27 cellular contexts compared by ENCODE assay signal in the genomic region with DNA sequence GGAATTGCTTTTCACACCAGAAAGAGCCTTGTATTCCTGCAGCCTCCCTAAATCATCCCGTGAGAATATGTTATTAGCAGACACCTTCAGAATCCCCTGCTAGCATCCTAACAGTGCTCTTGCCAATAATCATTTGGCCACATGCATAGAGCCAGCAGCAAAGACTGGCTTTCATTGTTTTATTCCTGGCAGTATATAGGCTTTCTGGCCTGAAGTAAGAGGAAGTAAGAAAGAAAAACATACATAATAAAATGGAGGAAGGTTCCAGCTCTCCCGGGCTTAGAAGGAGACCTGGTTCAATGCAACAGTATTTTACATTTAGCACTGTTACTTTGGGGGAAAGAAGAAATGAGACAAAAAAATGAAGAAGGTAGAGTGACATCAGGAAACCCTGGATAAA.
DNase-seq lines count a peak whose midpoint lies in the region; ATAC-seq, FAIRE-seq and TF ChIP-seq lines count a peak whose summit lies in the region.
"Had no signal": no experiment of that assay in that cellular context is flagged by ENCODE, and none has a peak within 500 bp of the region (broad histone marks: within the 10 kb centered on the region; RNA-seq: fewer than 3 reads in every experiment).

No MANE protein-coding gene starts in this region.

- 0% methylated on average over 2 of the region's 2 CpGs for WGBS in mammary epithelial cell (ENCODE audit: low coverage, missing lambda C conversion rate)
- WGBS in GM12878 (ENCODE audit: insufficient coverage, insufficient replicate concordance, low lambda C conversion rate, missing lambda C conversion rate) = 0% methylated on average over 2 of the region's 2 CpGs

- ATAC-seq in GM12878 = no peak
- ATAC-seq: T-cell had no signal

- TF ChIP-seq CTCF in breast epithelium (IDR thresholded peaks at IDR 0.05) (no peak), mammary epithelial cell (conservative IDR thresholded peaks at IDR 0.05 in 1 of 2, IDR thresholded peaks at IDR 0.05 in 1 of 2; ENCODE audit: extremely low read depth in 1 of 2, insufficient read depth in 1 of 2, low read depth in 1 of 2, low read length in 2 of 2) (no peak), GM12878 (IDR thresholded peaks at IDR 0.05 in 2 of 3, conservative IDR thresholded peaks at IDR 0.05 in 1 of 3; ENCODE audit: control insufficient read depth in 2 of 3, extremely low read depth in 1 of 3, insufficient read depth in 1 of 3, low read depth in 3 of 3, low read length in 3 of 3) (no peak)

- TF ChIP-seq RAD21 in GM12878 (IDR thresholded peaks at IDR 0.05; ENCODE audit: insufficient read depth, low read depth, low read length) = no peak

- intact Hi-C loops in breast epithelium (cut with DNase I; ENCODE audit: low total_unique reads) = no loop called here
- intact Hi-C loops in mammary epithelial cell (cut with micrococcal nuclease) = loop anchor here (5.0 kb wide), 1 partner anchor 179 kb away; the partner anchor contains the start of gene ATF7IP
- intact Hi-C loops in GM12878 (cut with micrococcal nuclease; ENCODE audit: unreplicated experiment) = loop anchor here (5.0 kb wide), 1 partner anchor 474 kb away; no protein-coding TSS in a partner anchor

- H3K36me3 ChIP-seq in breast epithelium (no peaks in the 10 kb centered on the region), mammary epithelial cell (ENCODE audit: insufficient read depth, low read length) (no peaks in the 10 kb centered on the region), GM12878 (ENCODE audit: control insufficient read depth in 2 of 2, insufficient read depth in 2 of 2, low read length in 1 of 2) (no peaks in the 10 kb centered on the region), mucosa of rectum (ENCODE audit: control insufficient read depth in 2 of 2, insufficient read depth in 2 of 2, low read length in 2 of 2) (no peaks in the 10 kb centered on the region)
- H3K36me3 ChIP-seq: BLaER1, HAP-1 had no signal

- no peak for FAIRE-seq in GM12878 (lab: Jason Lieb, UNC)
- FAIRE-seq: G401.6 had no signal

- H3K9me3 ChIP-seq in breast epithelium = no peaks in the 10 kb centered on the region
- H3K9me3 ChIP-seq in mammary epithelial cell (replicated peaks; ENCODE audit: insufficient read depth, low read length) = no peaks in the 10 kb centered on the region
- H3K9me3 ChIP-seq in GM12878 (replicated peaks; ENCODE audit: control insufficient read depth, insufficient read depth, low read length) = no peaks in the 10 kb centered on the region; the same call in 1 of the 3 replicates
- no peaks in the 10 kb centered on the region for H3K9me3 ChIP-seq in mucosa of rectum (ENCODE audit: control insufficient read depth in 2 of 2, low read length in 2 of 2)
- H3K9me3 ChIP-seq: BLaER1, HAP-1 had no signal

- H3K4me1 ChIP-seq in breast epithelium (no peaks in the 10 kb centered on the region), mammary epithelial cell (ENCODE audit: insufficient read depth, low read length) (no peaks in the 10 kb centered on the region), GM12878 (ENCODE audit: control insufficient read depth, insufficient read depth, low read length) (peaks cover 4% of the 10 kb centered on the region; the same call in 1 of the 2 replicates), mucosa of rectum (ENCODE audit: control insufficient read depth in 2 of 2, insufficient read depth in 2 of 2, low read length in 2 of 2) (peaks cover 3 to 14% of the 10 kb centered on the region in 2 donors)
- H3K4me1 ChIP-seq: HAP-1 had no signal

- H3K4me3 ChIP-seq in breast epithelium = no peak overlapping the region
- no peak overlapping the region for H3K4me3 ChIP-seq in mammary epithelial cell (replicated peaks in 1 of 3; ENCODE audit: insufficient read depth in 1 of 3, low read depth in 2 of 3, low read length in 3 of 3)
- no peak overlapping the region for H3K4me3 ChIP-seq in GM12878
- no peak overlapping the region for H3K4me3 ChIP-seq in mucosa of rectum (ENCODE audit: low read length in 2 of 2)
- H3K4me3 ChIP-seq: BLaER1, HAP-1 had no signal

- H3K9ac ChIP-seq in mammary epithelial cell (ENCODE audit: insufficient read depth, low read length) (no peak overlapping the region), GM12878 (ENCODE audit: control insufficient read depth, insufficient read depth, low read length) (no peak overlapping the region), mucosa of rectum (ENCODE audit: low read depth in 1 of 2, low read length in 2 of 2) (no peak overlapping the region)
- H3K9ac ChIP-seq: BLaER1, KMS-11 had no signal

- TF ChIP-seq POLR2A in breast epithelium (IDR thresholded peaks at IDR 0.05) (no peak), GM12878 (IDR thresholded peaks at IDR 0.05; ENCODE audit: low read depth, low read length) (no peak)

- SMC1A ChIA-PET in GM12878 (lab: Charles Lee; ENCODE audit: uncharacterized antibody, unreplicated experiment) = interaction anchor here (1.0 to 2.5 kb wide), 3 partner anchors 12 to 49 kb away, joined by 3 to 10 read pairs (median 3); no protein-coding TSS in a partner anchor

- H4K20me1 ChIP-seq in mammary epithelial cell (ENCODE audit: insufficient read depth, low read length) (no peaks in the 10 kb centered on the region), GM12878 (ENCODE audit: control insufficient read depth, insufficient read depth) (no peaks in the 10 kb centered on the region)
- H4K20me1 ChIP-seq: BLaER1 had no signal

- dilution Hi-C loops in mammary epithelial cell (cut with HindIII; ENCODE audit: low sequenced_read_pairs) = no loop called here

- BruUV-seq in mammary epithelial cell (replicated peaks; lab: Mats Ljungman, UMichigan) = no TSS peak
- BruUV-seq in GM12878 (replicated peaks; lab: Mats Ljungman, UMichigan) = no TSS peak

- DNase-seq in breast epithelium (ENCODE audit: low spot score in 2 of 2) = no peak
- DNase-seq in mammary epithelial cell = no peak
- DNase-seq in GM12878 (ENCODE audit: low read depth, low spot score) = no peak
- DNase-seq in COLO829 (ENCODE audit: low spot score) = no peak
- DNase-seq in CD1c-positive myeloid dendritic cell (ENCODE audit: extremely low spot score) = no peak
- DNase-seq in SHP77 (lab: John Stamatoyannopoulos, UW) = no peak
- DNase-seq: CD4-positive, alpha-beta T cell; COR-L47; GOT3; HFFc6; NCI-H1092 treated with DMSO at 0.1 percent for 48 hours; NCI-H1436; NCI-H187; NCI-H2081 treated with DMSO at 0.1 percent for 48 hours; NCI-H2171; NCI-H345; NCI-H510A treated with DMSO at 0.1 percent for 48 hours; NCI-H748 treated with DMSO at 0.1 percent for 48 hours; NK-92 treated with Interleukin-12 subunit alpha and Interleukin-12 subunit beta, amount 100 ng/mL, for 24 hours; Right ventricle myocardium superior; RPMI8226; T-cell had no signal

- H3K79me2 ChIP-seq in mammary epithelial cell (ENCODE audit: insufficient read depth, low read length) (no peaks in the 10 kb centered on the region), GM12878 (ENCODE audit: control insufficient read depth, insufficient read depth, low read length) (no peaks in the 10 kb centered on the region)

- H3K27ac ChIP-seq in breast epithelium (peak overlapping the region; percentile 72 to 81), mammary epithelial cell (ENCODE audit: insufficient read depth, low read depth, low read length) (no peak overlapping the region), GM12878 (ENCODE audit: control insufficient read depth, insufficient read depth) (no peak overlapping the region), mucosa of rectum (ENCODE audit: low read depth in 2 of 2, low read length in 2 of 2) (peak overlapping the region; percentile 3 to 72)
- H3K27ac ChIP-seq: BLaER1, KMS-11 had no signal

- RAD21 ChIA-PET in GM12878 (lab: Charles Lee; ENCODE audit: unreplicated experiment) = no interaction called here

- POLR2A ChIA-PET in GM12878 (lab: Charles Lee) = no interaction called here

- no peak for TF ChIP-seq EP300 in GM12878 (IDR thresholded peaks at IDR 0.05; ENCODE audit: borderline replicate concordance in 1 of 2, control insufficient read depth in 1 of 2, low read depth in 2 of 2, low read length in 2 of 2)

- H2AFZ ChIP-seq in mammary epithelial cell (ENCODE audit: low read depth, low read length) = no peak overlapping the region
- peak overlapping the region; percentile 33; the same call in 1 of the 2 replicates for H2AFZ ChIP-seq in GM12878 (ENCODE audit: control insufficient read depth, low read depth, low read length)

- CTCF ChIA-PET in mammary epithelial cell (lab: Charles Lee; ENCODE audit: low non-redundant PET) = no interaction called here
- CTCF ChIA-PET in GM12878 (lab: Yijun Ruan, JAX) = interaction anchor here (0.8 to 1.8 kb wide), 5 partner anchors 22 to 266 kb away, joined by 3 to 5 read pairs (median 3); no protein-coding TSS in a partner anchor

- in situ Hi-C loops in mammary epithelial cell (cut with MboI; ENCODE audit: low sequenced_read_pairs in 2 of 2) = no loop called here
- in situ Hi-C loops in GM12878 (cut with MboI) = no loop called here

- H3K27me3 ChIP-seq in breast epithelium = no peaks in the 10 kb centered on the region
- H3K27me3 ChIP-seq in mammary epithelial cell (ENCODE audit: insufficient read depth, low read length) = no peaks in the 10 kb centered on the region
- no peaks in the 10 kb centered on the region for H3K27me3 ChIP-seq in GM12878 (replicated peaks in 1 of 2; ENCODE audit: control insufficient read depth in 2 of 2, insufficient read depth in 2 of 2, low read length in 1 of 2)
- H3K27me3 ChIP-seq in mucosa of rectum (ENCODE audit: control insufficient read depth in 2 of 2, insufficient read depth in 2 of 2, low read length in 2 of 2) = no peaks in the 10 kb centered on the region
- H3K27me3 ChIP-seq: BLaER1 had no signal

- no peak overlapping the region for H3K4me2 ChIP-seq in mammary epithelial cell (ENCODE audit: insufficient read depth, low read depth, low read length)
- H3K4me2 ChIP-seq in GM12878 (ENCODE audit: control insufficient read depth, insufficient read depth) = no peak overlapping the region
- H3K4me2 ChIP-seq: BLaER1, KMS-11 had no signal

Comparison
In these comparisons a context has a peak if more than half of its experiments do, and no peak if none do; other contexts are left out.
1. H3K27ac ChIP-seq: peak in breast epithelium (2 of 2) and mucosa of rectum (2 of 2); none in mammary epithelial cell (single experiment) and GM12878 (single experiment).